8 cellular contexts compared by ENCODE assay signal in genomic region chr6:126312013-126312665, GRCh38.
A peak's percentile ranks its signal among the peaks of the same experiment; 100 is the strongest.
DNase-seq lines count a peak whose midpoint lies in the region; ATAC-seq and TF ChIP-seq lines count a peak whose summit lies in the region.

No MANE protein-coding gene starts in this region.

- ATAC-seq in GM21526 (IDR thresholded peaks at IDR 0.05; ENCODE audit: low FRiP score, unreplicated experiment) (peak; percentile 95), HG03571 (IDR thresholded peaks at IDR 0.05; ENCODE audit: unreplicated experiment) (peak; percentile 74)

- no peaks in the 10 kb centered on the region; the same call in 1 of the 2 replicates for H3K27me3 ChIP-seq in GM06990 (replicated peaks; ENCODE audit: control insufficient read depth, insufficient read depth, low read length)

- no peaks in the 10 kb centered on the region for H3K36me3 ChIP-seq in GM06990 (ENCODE audit: control insufficient read depth, insufficient read depth, low read length)

- peak; percentile 48 for TF ChIP-seq CTCF in GM06990 (IDR thresholded peaks at IDR 0.05; ENCODE audit: insufficient read depth, low read length, poor library complexity, severe bottlenecking)

- DNase-seq in GM06990 (ENCODE audit: extremely low read depth, insufficient read length) (no peak), cerebellar cortex (ENCODE audit: low spot score) (peak; percentile 8), NCI-H510A (lab: John Stamatoyannopoulos, UW) (no peak), NCI-H2107 (lab: John Stamatoyannopoulos, UW) (no peak), NCI-H128 (lab: John Stamatoyannopoulos, UW; ENCODE audit: unreplicated experiment) (no peak)
- DNase-seq in effector CD4-positive, alpha-beta T cell = no peak

- no peak overlapping the region for H3K4me3 ChIP-seq in GM06990 (replicated peaks; ENCODE audit: low read depth, low read length)
